Comparison of ENCODE assay signal across 8 cellular contexts in the genomic region with DNA sequence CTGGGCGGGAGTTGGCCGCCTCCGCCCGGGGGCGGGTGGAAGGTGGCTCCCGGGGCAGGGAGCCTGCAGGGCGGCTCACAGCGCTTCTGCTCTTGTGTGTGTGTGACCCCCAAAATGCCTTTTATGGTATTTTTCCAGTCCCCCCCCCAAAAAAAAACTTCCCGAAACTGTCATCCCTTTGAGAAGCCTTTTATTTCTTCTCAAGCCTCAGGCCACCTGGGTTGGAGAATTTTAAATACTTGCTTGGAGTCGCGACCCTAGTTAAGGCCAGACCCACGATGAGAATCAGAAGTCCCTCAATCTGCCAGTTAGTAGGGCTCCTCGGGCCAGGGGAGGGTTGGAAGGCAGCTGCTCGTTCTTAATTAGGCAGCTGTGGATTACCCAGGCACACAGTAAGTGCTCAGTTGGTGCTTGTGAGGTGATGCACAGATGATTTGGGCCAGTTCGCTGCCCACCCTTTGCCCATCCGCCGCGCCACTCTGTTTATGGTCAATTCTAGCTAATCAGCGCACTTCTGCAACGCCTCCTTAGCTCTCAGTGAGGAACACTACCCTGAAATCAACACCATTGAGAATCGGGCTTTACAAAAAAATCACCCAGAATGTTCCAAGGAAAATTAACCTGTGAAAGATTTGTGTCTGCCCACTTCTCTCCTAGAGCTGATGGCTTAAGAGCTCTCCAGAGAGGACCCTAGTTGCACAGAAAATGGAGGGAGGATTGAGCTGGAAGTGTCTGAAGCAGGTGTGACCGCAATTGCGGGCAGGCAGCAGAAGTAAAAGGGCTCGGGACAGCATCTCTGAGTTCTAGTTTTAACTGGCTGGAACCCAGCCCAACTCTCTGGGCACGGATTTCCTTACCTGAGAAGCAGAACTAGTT. TPM values are rescaled to one million over a fixed set of nuclear protein-coding genes. Genes with fewer than 3 reads are reported as not detected.
DNase-seq lines count a peak whose midpoint lies in the region; ATAC-seq lines count a peak whose summit lies in the region.

No MANE protein-coding gene starts in this region.

- H3K4me1 ChIP-seq in iPS-15b (ENCODE audit: control insufficient read depth, insufficient read depth, low read length), result peaks cover 4% of the 10 kb centered on the region

- ATAC-seq in HG03460 (IDR thresholded peaks at IDR 0.05; ENCODE audit: unreplicated experiment), result peak; percentile 28
- ATAC-seq in stimulated activated naive CD8-positive, alpha-beta T cell treated with anti-CD3 and anti-CD28 coated beads, Interleukin-15, Interleukin-2, amounts not matched to agents 100 U/mL and 50 U/mL, for 24 hours, result no peak
- no peak for ATAC-seq in HG02763 (IDR thresholded peaks at IDR 0.05; ENCODE audit: unreplicated experiment)

- no peak overlapping the region for H3K9ac ChIP-seq in iPS-15b (ENCODE audit: low read depth, low read length)

- H3K4me3 Mint-ChIP-seq in activated naive CD8-positive, alpha-beta T cell, result peak overlapping the region; percentile 85

- H3K27me3 ChIP-seq in iPS-15b (ENCODE audit: control insufficient read depth, insufficient read depth, low read length), result peaks cover 98% of the 10 kb centered on the region

- H3K36me3 Mint-ChIP-seq in activated naive CD8-positive, alpha-beta T cell, result no peaks in the 10 kb centered on the region

- peaks cover 11% of the 10 kb centered on the region for H3K27me3 Mint-ChIP-seq in activated naive CD8-positive, alpha-beta T cell

- peak; percentile 52 for DNase-seq in G401 (ENCODE audit: low spot score)
- peak; percentile 19 for DNase-seq in stimulated activated naive CD8-positive, alpha-beta T cell treated with anti-CD3 and anti-CD28 coated beads, Interleukin-15, Interleukin-2, amounts not matched to agents 100 U/mL and 50 U/mL, for 24 hours
- DNase-seq in iPS-NIHi7 (ENCODE audit: extremely low spot score), result no peak
- no peak for DNase-seq in iPS-NIHi11 (ENCODE audit: low spot score)

- H3K27ac Mint-ChIP-seq in activated naive CD8-positive, alpha-beta T cell, result no peak overlapping the region

- no peaks in the 10 kb centered on the region for H3K9me3 ChIP-seq in iPS-15b (ENCODE audit: control insufficient read depth, insufficient read depth, low read length)

- peaks cover 19% of the 10 kb centered on the region for H3K4me1 Mint-ChIP-seq in activated naive CD8-positive, alpha-beta T cell (ENCODE audit: low read depth)

- H3K9me3 Mint-ChIP-seq in activated naive CD8-positive, alpha-beta T cell (ENCODE audit: low read depth), result no peaks in the 10 kb centered on the region

- H3K36me3 ChIP-seq in iPS-15b (ENCODE audit: control insufficient read depth, insufficient read depth, low read length), result no peaks in the 10 kb centered on the region

- in situ Hi-C loops in G401 (cut with HindIII; ENCODE audit: low sequenced_read_pairs), result no loop called here

- peak overlapping the region; percentile 61 for H3K4me3 ChIP-seq in iPS-15b (ENCODE audit: low read depth, low read length)

RNA-seq across cellular contexts. Expression of a gene that starts 0.6 kb away (rescaled TPM):
- total RNA-seq in G401 (2014; rRNA removed; shearing (Covaris generic)), result 10.1 and 10.2 TPM in 2 replicates

Comparison
In these comparisons a context has a peak if more than half of its experiments do, and no peak if none do; other contexts are left out.
1. DNase-seq: peak in G401 (single experiment) and stimulated activated naive CD8-positive, alpha-beta T cell treated with anti-CD3 and anti-CD28 coated beads, Interleukin-15, Interleukin-2, amounts not matched to agents 100 U/mL and 50 U/mL, for 24 hours (single experiment); none in iPS-NIHi7 (single experiment) and iPS-NIHi11 (single experiment).